In genomic region chrX:14702145-14702544, GRCh38 we compare ENCODE assay signal across 35 cellular contexts.
"Had no signal": no experiment of that assay in that cellular context is flagged by ENCODE, and none has a peak within 500 bp of the region (broad histone marks: within the 10 kb centered on the region; RNA-seq: fewer than 3 reads in every experiment).

No MANE protein-coding gene starts in this region.

- H3K27me3 ChIP-seq: MG63 had no signal

- H3K36me3 ChIP-seq: MG63 had no signal

- H3K4me3 ChIP-seq: MG63 had no signal

- H3K9me3 ChIP-seq: MG63 had no signal

- DNase-seq: Karpas-422, Kasumi-1, MG63, MM.1S, MV-4-11, NCI-H1048, NCI-H1092, NCI-H1092 treated with DMSO at 0.1 percent for 48 hours, NCI-H1105, NCI-H1105 treated with DMSO at 0.1 percent for 48 hours, NCI-H1417, NCI-H1417 treated with DMSO at 0.1 percent for 48 hours, NCI-H1436, NCI-H1436 treated with DMSO at 0.1 percent for 48 hours, NCI-H146, NCI-H1694, NCI-H1694 treated with DMSO at 0.1 percent for 48 hours, NCI-H187, NCI-H187 treated with DMSO at 0.1 percent for 48 hours, NCI-H1930, NCI-H2029, NCI-H2081, NCI-H2081 treated with DMSO at 0.1 percent for 48 hours, NCI-H2107, NCI-H2171, NCI-H2171 treated with DMSO at 0.1 percent for 48 hours, NCI-H2227 treated with DMSO at 0.1 percent for 48 hours, NCI-H226, NCI-H345, NCI-H446, NCI-H446 treated with DMSO at 0.1 percent for 48 hours, NCI-H510A, NCI-H510A treated with DMSO at 0.1 percent for 48 hours, NCI-H524, NCI-H524 treated with DMSO at 0.1 percent for 48 hours had no signal
